Comparison of ENCODE assay signal across 13 cellular contexts in genomic region chr15:100570735-100571363, GRCh38. TPM values are rescaled to one million over a fixed set of nuclear protein-coding genes. Genes with fewer than 3 reads are reported as not detected.
A peak's percentile ranks its signal among the peaks of the same experiment; 100 is the strongest.
DNase-seq lines count a peak whose midpoint lies in the region; ATAC-seq and TF ChIP-seq lines count a peak whose summit lies in the region.
"Had no signal": no experiment of that assay in that cellular context is flagged by ENCODE, and none has a peak within 500 bp of the region (broad histone marks: within the 10 kb centered on the region; RNA-seq: fewer than 3 reads in every experiment).

No MANE protein-coding gene starts in this region.

- 65 to 66% methylated on average over 4 of the region's 4 CpGs for WGBS in testis, 2 donors
- WGBS in thyroid gland, 2 donors, result 87% methylated on average over 4 of the region's 4 CpGs

- H3K4me1 ChIP-seq in testis (no peaks in the 10 kb centered on the region), thyroid gland (no peaks in the 10 kb centered on the region)

- no peak overlapping the region for H3K27ac ChIP-seq in testis
- H3K27ac ChIP-seq in thyroid gland, result no peak overlapping the region
- H3K27ac ChIP-seq: cardiac muscle cell, tibial nerve had no signal

- H3K36me3 Mint-ChIP-seq in activated naive CD4-positive, alpha-beta T cell treated with anti-CD3 and anti-CD28 coated beads, Interleukin-2, amount 10 ng/mL, durations not matched to agents 7 days and 5 days, result peaks cover 80% of the 10 kb centered on the region

- CTCF ChIA-PET in activated naive CD4-positive, alpha-beta T cell treated with anti-CD3 and anti-CD28 coated beads, Interleukin-2, amount 10 ng/mL, durations not matched to agents 7 days and 5 days (lab: Charles Lee), result interaction anchor here (0.8 to 3.1 kb wide), 5 partner anchors 26 to 437 kb away, joined by 3 to 35 read pairs (median 3); partner anchors contain the start of genes ASB7 and LINS1

- TF ChIP-seq POLR2A in testis (IDR thresholded peaks at IDR 0.05), result no peak
- no peak for TF ChIP-seq POLR2A in thyroid gland (IDR thresholded peaks at IDR 0.05)

- H3K4me3 ChIP-seq in testis (no peak overlapping the region), thyroid gland (replicated peaks in 1 of 3) (no peak overlapping the region)
- H3K4me3 ChIP-seq: cardiac muscle cell, tibial nerve had no signal

- peak overlapping the region; percentile 68 for H3K4me3 Mint-ChIP-seq in activated naive CD4-positive, alpha-beta T cell treated with anti-CD3 and anti-CD28 coated beads, Interleukin-2, amount 10 ng/mL, durations not matched to agents 7 days and 5 days
- H3K4me3 Mint-ChIP-seq: H9 had no signal

- no peaks in the 10 kb centered on the region for H3K27me3 ChIP-seq in testis
- H3K27me3 ChIP-seq in thyroid gland, result no peaks in the 10 kb centered on the region
- H3K27me3 ChIP-seq: cardiac muscle cell, tibial nerve had no signal

- H3K36me3 ChIP-seq in testis (ENCODE audit: low read depth, missing control alignments) (no peaks in the 10 kb centered on the region), thyroid gland (peaks cover 4 to 23% of the 10 kb centered on the region in 2 donors)

- H3K27ac Mint-ChIP-seq in activated naive CD4-positive, alpha-beta T cell treated with anti-CD3 and anti-CD28 coated beads, Interleukin-2, amount 10 ng/mL, durations not matched to agents 7 days and 5 days, result peak overlapping the region; percentile 93

- no peak for DNase-seq in activated naive CD4-positive, alpha-beta T cell treated with anti-CD3 and anti-CD28 coated beads, Interleukin-2, amount 10 ng/mL, durations not matched to agents 7 days and 5 days
- no peak for DNase-seq in activated naive CD4-positive, alpha-beta T cell treated with Interleukin-2 at 50 U/mL for 16 hours
- DNase-seq in testis (peak; percentile 42), NCI-H2081 (lab: John Stamatoyannopoulos, UW) (no peak), cerebellum (ENCODE audit: low spot score) (no peak), thyroid gland (no peak)
- DNase-seq: H9, NCI-H69 had no signal

- H3K9me3 ChIP-seq in testis (no peaks in the 10 kb centered on the region), thyroid gland (no peaks in the 10 kb centered on the region)
- H3K9me3 ChIP-seq: tibial nerve had no signal

- H3K27me3 Mint-ChIP-seq in activated naive CD4-positive, alpha-beta T cell treated with anti-CD3 and anti-CD28 coated beads, Interleukin-2, amount 10 ng/mL, durations not matched to agents 7 days and 5 days, result no peaks in the 10 kb centered on the region

- TF ChIP-seq CTCF in testis (IDR thresholded peaks at IDR 0.05) (no peak), thyroid gland (IDR thresholded peaks at IDR 0.05) (no peak)

- intact Hi-C loops in testis (cut with DNase I; ENCODE audit: low total_unique reads) (loop anchor here (10.0 kb wide), 1 partner anchor 226 kb away; the partner anchor contains the start of gene ADAMTS17), thyroid gland (cut with DNase I) (no loop called here)

- peak; percentile 89 for ATAC-seq in GM21786 (IDR thresholded peaks at IDR 0.05; ENCODE audit: unreplicated experiment)
- ATAC-seq in HG03558 (IDR thresholded peaks at IDR 0.05; ENCODE audit: extremely low read depth, unreplicated experiment), result peak; percentile 49

- peaks cover 1% of the 10 kb centered on the region for H3K9me3 Mint-ChIP-seq in activated naive CD4-positive, alpha-beta T cell treated with anti-CD3 and anti-CD28 coated beads, Interleukin-2, amount 10 ng/mL, durations not matched to agents 7 days and 5 days
- H3K9me3 Mint-ChIP-seq: H9 had no signal

- peaks cover 62% of the 10 kb centered on the region for H3K4me1 Mint-ChIP-seq in activated naive CD4-positive, alpha-beta T cell treated with anti-CD3 and anti-CD28 coated beads, Interleukin-2, amount 10 ng/mL, durations not matched to agents 7 days and 5 days
- H3K4me1 Mint-ChIP-seq: H9 had no signal

RNA-seq across cellular contexts. Expression of gene LINS1, which starts 31.1 kb away (rescaled TPM):
- total RNA-seq in testis (10 to 100 TPM; 13.7 to 23.4 TPM), cerebellum (50.0 TPM), thyroid gland (10 to 100 TPM; 32.9 to 63.0 (median 53.3) TPM)
- polyA plus RNA-seq in testis (ENCODE audit: insufficient read depth, low read depth, low replicate concordance), result 17.3 TPM

RNA-seq across cellular contexts. Expression of gene ASB7, which starts 31.5 kb away (rescaled TPM):
- total RNA-seq in testis (10 to 100 TPM; 23.6 to 23.9 TPM), cerebellum (15.2 TPM), thyroid gland (10 to 100 TPM; 16.2 to 21.0 (median 19.7) TPM)
- polyA plus RNA-seq in testis (ENCODE audit: insufficient read depth, low read depth, low replicate concordance), result 13.4 TPM

RNA-seq across cellular contexts. Expression of gene CERS3, which starts 42.1 kb away (rescaled TPM):
- total RNA-seq in testis (10 to 100 TPM; 13.4 to 17.8 TPM), cerebellum (0.73 TPM), thyroid gland (1 to 10 TPM in 1 of 4 donors, under 1 TPM in 2, not detected in 1; 0.13 to 2.0 (median 0.45) TPM)
- 48.6 TPM for polyA plus RNA-seq in testis (ENCODE audit: insufficient read depth, low read depth, low replicate concordance)
- total RNA-seq: cardiac muscle cell had no signal
- polyA plus RNA-seq: AG04450, cardiac muscle cell had no signal
